In genomic region chr4:75895744-75896314, GRCh38 we compare ENCODE assay signal across 1 cellular context.
TF ChIP-seq lines count a peak whose summit lies in the region.

No MANE protein-coding gene starts in this region.

TF ChIP-seq in HepG2, 621 proteins besides CTCF, POLR2A, EP300 and RAD21 (continued from another document):
- TF ChIP-seq IKZF4 (CRISPR knock-in tag; IDR thresholded peaks at IDR 0.05; ENCODE audit: borderline replicate concordance, low read depth, not compliant biosample characterization) (no peak), NR3C1 (CRISPR knock-in tag; IDR thresholded peaks at IDR 0.05) (no peak), SMYD3 (CRISPR knock-in tag; IDR thresholded peaks at IDR 0.05) (no peak), SOX6 (IDR thresholded peaks at IDR 0.05) (no peak), SOX6 (CRISPR knock-in tag; IDR thresholded peaks at IDR 0.05) (0 out of 2 replicates have a peak, but pooled peaks have one; percentile 17), MYPOP (CRISPR knock-in tag; IDR thresholded peaks at IDR 0.05) (no peak), HNRNPUL1 (IDR thresholded peaks at IDR 0.05; ENCODE audit: low read depth, low read length) (no peak), KDM5A (IDR thresholded peaks at IDR 0.05; ENCODE audit: borderline replicate concordance, low read length) (no peak), SMC3 (IDR thresholded peaks at IDR 0.05; ENCODE audit: low read length) (peak; percentile 40), JDP2 (CRISPR knock-in tag; IDR thresholded peaks at IDR 0.05; ENCODE audit: borderline replicate concordance) (no peak), ONECUT2 (CRISPR knock-in tag; IDR thresholded peaks at IDR 0.05) (no peak), GMEB1 (CRISPR knock-in tag; IDR thresholded peaks at IDR 0.05; ENCODE audit: borderline replicate concordance) (no peak), TBX3 (IDR thresholded peaks at IDR 0.05; ENCODE audit: borderline replicate concordance) (no peak), ARID5B (CRISPR knock-in tag; IDR thresholded peaks at IDR 0.05) (no peak), ZFP62 (CRISPR knock-in tag; IDR thresholded peaks at IDR 0.05) (no peak), ZNF24 (IDR thresholded peaks at IDR 0.05) (0 out of 2 replicates have a peak, but pooled peaks have one; percentile 35)
